Comparison of ENCODE assay signal across 8 cellular contexts in genomic region chr11:57547854-57548377, GRCh38. TPM values are rescaled to one million over a fixed set of nuclear protein-coding genes. Genes with fewer than 3 reads are reported as not detected.
DNase-seq lines count a peak whose midpoint lies in the region; ATAC-seq and TF ChIP-seq lines count a peak whose summit lies in the region.
"Had no signal": no experiment of that assay in that cellular context is flagged by ENCODE, and none has a peak within 500 bp of the region (broad histone marks: within the 10 kb centered on the region; RNA-seq: fewer than 3 reads in every experiment).

No MANE protein-coding gene starts in this region.

- no peak overlapping the region for H2AFZ ChIP-seq in neural progenitor cell (replicated peaks)
- H2AFZ ChIP-seq in smooth muscle cell (ENCODE audit: low read depth): no peak overlapping the region
- no peak overlapping the region for H2AFZ ChIP-seq in mammary epithelial cell (ENCODE audit: low read depth, low read length)

- in situ Hi-C loops in mammary epithelial cell (cut with MboI; ENCODE audit: low sequenced_read_pairs in 2 of 2): no loop called here

- dilution Hi-C loops in mammary epithelial cell (cut with HindIII; ENCODE audit: low sequenced_read_pairs): no loop called here

- peak overlapping the region; percentile 21 for H3K27ac ChIP-seq in neural progenitor cell
- no peak overlapping the region for H3K27ac ChIP-seq in smooth muscle cell (ENCODE audit: low read depth)
- H3K27ac ChIP-seq in mammary epithelial cell (ENCODE audit: insufficient read depth, low read depth, low read length): no peak overlapping the region

- ATAC-seq in GM19025 (IDR thresholded peaks at IDR 0.05; ENCODE audit: low read depth, unreplicated experiment): peak; percentile 85
- peak; percentile 76 for ATAC-seq in HG02623 (IDR thresholded peaks at IDR 0.05; ENCODE audit: unreplicated experiment)

- H3K79me2 ChIP-seq in neural progenitor cell (ENCODE audit: low read depth) (no peaks in the 10 kb centered on the region), smooth muscle cell (ENCODE audit: low read depth) (no peaks in the 10 kb centered on the region), mammary epithelial cell (ENCODE audit: insufficient read depth, low read length) (no peaks in the 10 kb centered on the region)

- H3K36me3 ChIP-seq in neural progenitor cell: no peaks in the 10 kb centered on the region
- no peaks in the 10 kb centered on the region for H3K36me3 ChIP-seq in smooth muscle cell (ENCODE audit: low read depth)
- H3K36me3 ChIP-seq in mammary epithelial cell (ENCODE audit: insufficient read depth, low read length): no peaks in the 10 kb centered on the region

- H3K36me3 Mint-ChIP-seq in neural progenitor cell: peaks cover 11% of the 10 kb centered on the region

- no peak for TF ChIP-seq CTCF in NB4 (IDR thresholded peaks at IDR 0.05; ENCODE audit: low read depth, low read length)
- no peak for TF ChIP-seq CTCF in neural progenitor cell (IDR thresholded peaks at IDR 0.05)
- no peak for TF ChIP-seq CTCF in smooth muscle cell (IDR thresholded peaks at IDR 0.05; ENCODE audit: borderline replicate concordance, insufficient read depth, poor library complexity, severe bottlenecking)
- TF ChIP-seq CTCF in mammary epithelial cell (conservative IDR thresholded peaks at IDR 0.05 in 1 of 2, IDR thresholded peaks at IDR 0.05 in 1 of 2; ENCODE audit: extremely low read depth in 1 of 2, insufficient read depth in 1 of 2, low read depth in 1 of 2, low read length in 2 of 2): no peak

- CTCF ChIA-PET in mammary epithelial cell (lab: Charles Lee; ENCODE audit: low non-redundant PET): no interaction called here

- H4K20me1 ChIP-seq in neural progenitor cell (ENCODE audit: low read depth) (no peaks in the 10 kb centered on the region), smooth muscle cell (ENCODE audit: low read depth) (no peaks in the 10 kb centered on the region), mammary epithelial cell (ENCODE audit: insufficient read depth, low read length) (no peaks in the 10 kb centered on the region)

- H3K9ac ChIP-seq in neural progenitor cell: no peak overlapping the region
- no peak overlapping the region for H3K9ac ChIP-seq in smooth muscle cell (ENCODE audit: low read depth)
- H3K9ac ChIP-seq in mammary epithelial cell (ENCODE audit: insufficient read depth, low read length): no peak overlapping the region

- no TSS peak for BruUV-seq in mammary epithelial cell (replicated peaks; lab: Mats Ljungman, UMichigan)

- no peak overlapping the region for H3K27ac Mint-ChIP-seq in neural progenitor cell

- H3F3A ChIP-seq in neural progenitor cell (ENCODE audit: low read depth) (no peaks in the 10 kb centered on the region), smooth muscle cell (ENCODE audit: low read depth) (no peaks in the 10 kb centered on the region)

- no peak overlapping the region for H3K4me3 ChIP-seq in NB4 (ENCODE audit: low read depth, low read length)
- no peak overlapping the region for H3K4me3 ChIP-seq in neural progenitor cell
- no peak overlapping the region for H3K4me3 ChIP-seq in smooth muscle cell
- H3K4me3 ChIP-seq in mammary epithelial cell (replicated peaks in 1 of 3; ENCODE audit: insufficient read depth in 1 of 3, low read depth in 2 of 3, low read length in 3 of 3): no peak overlapping the region

- H3K4me2 ChIP-seq in neural progenitor cell (no peak overlapping the region), smooth muscle cell (no peak overlapping the region), mammary epithelial cell (ENCODE audit: insufficient read depth, low read depth, low read length) (no peak overlapping the region)

- H3K4me3 Mint-ChIP-seq in neural progenitor cell: no peak overlapping the region

- DNase-seq in NB4 (ENCODE audit: low read depth) (peak; percentile 56), neural progenitor cell (ENCODE audit: low spot score) (no peak), smooth muscle cell (lab: John Stamatoyannopoulos, UW; ENCODE audit: unreplicated experiment) (no peak), mammary epithelial cell (no peak), DMS 273 (lab: John Stamatoyannopoulos, UW; ENCODE audit: unreplicated experiment) (no peak)

- H3K27me3 ChIP-seq in neural progenitor cell (no peaks in the 10 kb centered on the region), smooth muscle cell (ENCODE audit: low read depth) (no peaks in the 10 kb centered on the region), mammary epithelial cell (ENCODE audit: insufficient read depth, low read length) (no peaks in the 10 kb centered on the region)

- peaks cover 3% of the 10 kb centered on the region for H3K4me1 ChIP-seq in neural progenitor cell
- H3K4me1 ChIP-seq in smooth muscle cell (ENCODE audit: low read depth): no peaks in the 10 kb centered on the region
- H3K4me1 ChIP-seq in mammary epithelial cell (ENCODE audit: insufficient read depth, low read length): no peaks in the 10 kb centered on the region

- H3K9me3 ChIP-seq in neural progenitor cell (ENCODE audit: low read depth) (no peaks in the 10 kb centered on the region), smooth muscle cell (replicated peaks; ENCODE audit: low read depth) (no peaks in the 10 kb centered on the region), mammary epithelial cell (replicated peaks; ENCODE audit: insufficient read depth, low read length) (no peaks in the 10 kb centered on the region)

- peaks cover 4% of the 10 kb centered on the region for H3K27me3 Mint-ChIP-seq in neural progenitor cell (ENCODE audit: insufficient read depth, low read depth)

- 84% methylated on average over 6 of the region's 6 CpGs for WGBS in smooth muscle cell (ENCODE audit: low lambda C conversion rate)
- 64% methylated on average over 6 of the region's 6 CpGs for WGBS in mammary epithelial cell (ENCODE audit: low coverage, missing lambda C conversion rate)

- H3K9me3 Mint-ChIP-seq in neural progenitor cell: no peaks in the 10 kb centered on the region

- peaks cover 10% of the 10 kb centered on the region for H3K4me1 Mint-ChIP-seq in neural progenitor cell

- intact Hi-C loops in mammary epithelial cell (cut with micrococcal nuclease): no loop called here

- no peak for TF ChIP-seq POLR2A in NB4 (IDR thresholded peaks at IDR 0.05; ENCODE audit: extremely low read depth, insufficient read length)

RNA-seq across cellular contexts. Expression of gene SMTNL1, which starts 10.5 kb away (rescaled TPM):
- total RNA-seq in neural progenitor cell (ENCODE audit: low replicate concordance) (0.28 TPM in 1 of 2 replicates, not detected in the other), smooth muscle cell (not detected in 2 replicates), mammary epithelial cell (not detected)
- polyA plus RNA-seq in smooth muscle cell (not detected in 2 replicates), mammary epithelial cell (not detected)
- polyA minus RNA-seq in mammary epithelial cell: not detected
- total RNA-seq: HT1080 had no signal

RNA-seq across cellular contexts. Expression of gene TIMM10, which starts 17.4 kb away (rescaled TPM):
- total RNA-seq in neural progenitor cell (ENCODE audit: low replicate concordance): 19.1 and 21.9 TPM in 2 replicates
- 31.1 and 34.2 TPM in 2 replicates for total RNA-seq in smooth muscle cell
- polyA plus RNA-seq in smooth muscle cell: 108 and 110 TPM in 2 replicates
- 10 to 100 TPM; 24.8 to 58.9 TPM for total RNA-seq in mammary epithelial cell
- 124 TPM for polyA plus RNA-seq in mammary epithelial cell
- polyA minus RNA-seq in mammary epithelial cell: 173 TPM

RNA-seq across cellular contexts. Expression of gene UBE2L6, which starts 19.6 kb away (rescaled TPM):
- total RNA-seq in neural progenitor cell (ENCODE audit: low replicate concordance) (76.2 and 112 TPM in 2 replicates), smooth muscle cell (14.4 and 15.1 TPM in 2 replicates), mammary epithelial cell (10 to 100 TPM; 34.2 to 46.8 TPM)
- polyA plus RNA-seq in smooth muscle cell (28.2 and 28.8 TPM in 2 replicates), mammary epithelial cell (51.8 TPM)
- 29.3 TPM for polyA minus RNA-seq in mammary epithelial cell

RNA-seq across cellular contexts. Expression of gene SLC43A1, which starts 32.4 kb away (rescaled TPM):
- total RNA-seq in neural progenitor cell (ENCODE audit: low replicate concordance) (0.99 and 1.5 TPM in 2 replicates), smooth muscle cell (1.3 and 9.4 TPM in 2 replicates), mammary epithelial cell (1 to 10 TPM; 1.4 to 2.2 TPM)
- polyA plus RNA-seq in smooth muscle cell (7.3 and 7.4 TPM in 2 replicates), mammary epithelial cell (0.48 TPM)
- polyA minus RNA-seq in mammary epithelial cell: not detected

RNA-seq across cellular contexts. Expression of gene SERPING1, which starts 49.6 kb away (rescaled TPM):
- total RNA-seq in neural progenitor cell (ENCODE audit: low replicate concordance) (46.0 and 68.1 TPM in 2 replicates), smooth muscle cell (31.0 and 47.8 TPM in 2 replicates), mammary epithelial cell (10 to 100 TPM in 1 of 2 donors, 1 to 10 TPM in 1; 9.7 to 23.8 TPM)
- polyA plus RNA-seq in smooth muscle cell (80.3 and 95.8 TPM in 2 replicates), mammary epithelial cell (15.3 TPM)
- 29.9 TPM for polyA minus RNA-seq in mammary epithelial cell
- total RNA-seq: HT1080 had no signal
